ENCODE assay signal across 1 cellular context in genomic region chr10:69202332-69202731, GRCh38.
TF ChIP-seq lines count a peak whose summit lies in the region.

No MANE protein-coding gene starts in this region.

TF ChIP-seq in IMR-90, 13 proteins besides CTCF, POLR2A, EP300 and RAD21:
- TF ChIP-seq CEBPB (IDR thresholded peaks at IDR 0.05; ENCODE audit: low read depth, low read length): peak; percentile 49; the same call in 1 of the 2 replicates
- no peak for TF ChIP-seq CHD1 (IDR thresholded peaks at IDR 0.05; ENCODE audit: low read depth, low read length)
TF ChIP-seq in IMR-90: peak in this region for 1.
